In the genomic region with DNA sequence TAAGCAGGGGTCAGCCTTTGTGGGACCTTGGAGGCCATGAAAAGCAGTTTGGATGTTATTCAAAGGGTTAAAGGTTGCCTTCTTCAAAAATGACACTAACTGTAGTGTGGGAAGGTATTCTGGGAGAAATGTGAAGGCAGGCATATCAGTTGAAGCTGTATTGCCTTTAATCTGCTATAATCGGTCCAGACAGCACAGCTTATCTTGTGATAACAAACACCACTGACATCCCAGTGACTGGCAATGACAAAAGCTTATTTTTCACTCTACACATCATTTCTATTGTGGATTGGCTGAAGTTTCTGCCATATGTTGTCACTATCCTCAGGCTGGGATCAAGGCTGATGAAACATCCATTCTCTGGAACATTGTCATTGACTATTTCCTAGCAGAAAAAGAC, we compare ENCODE assay signal across 36 cellular contexts.
"Had no signal": no experiment of that assay in that cellular context is flagged by ENCODE, and none has a peak within 500 bp of the region (broad histone marks: within the 10 kb centered on the region; RNA-seq: fewer than 3 reads in every experiment).

No MANE protein-coding gene starts in this region.

- H3K36me3 Mint-ChIP-seq: activated CD4-positive, alpha-beta memory T cell treated with anti-CD3 and anti-CD28 coated beads for 36 hours; activated naive CD4-positive, alpha-beta T cell treated with anti-CD3 and anti-CD28 coated beads, Interleukin-2, amount 50 U/mL, for 72 hours; activated naive CD8-positive, alpha-beta T cell treated with anti-CD3 and anti-CD28 coated beads for 36 hours had no signal

- H3K4me3 ChIP-seq: adrenal gland, body of pancreas, breast epithelium had no signal

- H3K4me1 ChIP-seq: adrenal gland, body of pancreas, breast epithelium had no signal

- H3K4me1 Mint-ChIP-seq: activated B cell treated with CpG ODN at 0.5 μM for 24 hours; activated CD4-positive, alpha-beta T cell treated with anti-CD3 and anti-CD28 coated beads, Interleukin-2, amount 10 ng/mL, durations not matched to agents 24 days and 14 days; activated naive CD8-positive, alpha-beta T cell treated with anti-CD3 and anti-CD28 coated beads for 36 hours; activated T-helper 17 cell treated with anti-CD3 and anti-CD28 coated beads, Interleukin-2, amount 50 U/mL, for 72 hours had no signal

- H3K27ac Mint-ChIP-seq: activated B cell treated with CpG ODN at 0.5 μM for 24 hours; activated CD4-positive, alpha-beta memory T cell treated with anti-CD3 and anti-CD28 coated beads for 36 hours; activated CD4-positive, alpha-beta T cell treated with anti-CD3 and anti-CD28 coated beads, Interleukin-2, amount 10 ng/mL, durations not matched to agents 24 days and 14 days; activated CD8-positive, alpha-beta T cell treated with anti-CD3 and anti-CD28 coated beads for 36 hours; activated naive CD4-positive, alpha-beta T cell treated with anti-CD3 and anti-CD28 coated beads for 36 hours; activated naive CD4-positive, alpha-beta T cell treated with anti-CD3 and anti-CD28 coated beads, Interleukin-2, amount 50 U/mL, for 72 hours; activated naive CD8-positive, alpha-beta T cell treated with anti-CD3 and anti-CD28 coated beads for 36 hours; activated T-cell treated with anti-CD3 and anti-CD28 coated beads, Interleukin-2, amount 50 U/mL, for 72 hours; activated T-helper 1 cell treated with anti-CD3 and anti-CD28 coated beads, Interleukin-12 subunit alpha, Interleukin-12 subunit beta, Interleukin-2, Interleukin-4 antibody, amounts not matched to agents 30 ng/mL and 10 ng/mL and 1 ng/mL, durations not matched to agents 14 hours and 24 hours and 36 hours; activated T-helper 17 cell treated with anti-CD3 and anti-CD28 coated beads, Interleukin-2, amount 50 U/mL, for 72 hours; T-helper 1 cell treated with Interleukin-12 subunit alpha and Interleukin-12 subunit beta and Interleukin-4 antibody, amounts not matched to agents 30 μg/mL and 1 μg/mL, for 36 hours; T-helper 2 cell treated with Interferon-gamma antibody and Interleukin-4, amounts not matched to agents 5 μg/mL and 100 μg/mL, for 36 hours had no signal

- H3K27ac ChIP-seq: adrenal gland, body of pancreas, brain microvascular endothelial cell, breast epithelium, VCaP had no signal

- H3K27me3 ChIP-seq: adrenal gland, body of pancreas, brain microvascular endothelial cell, breast epithelium had no signal

- ATAC-seq: activated CD8-positive, alpha-beta T cell treated with anti-CD3 and anti-CD28 coated beads for 36 hours; activated naive CD4-positive, alpha-beta T cell treated with anti-CD3 and anti-CD28 coated beads, Interleukin-2, amount 50 U/mL, for 72 hours; activated T-cell treated with anti-CD3 and anti-CD28 coated beads, Interleukin-2, amount 50 U/mL, for 4 hours; activated T-cell treated with anti-CD3 and anti-CD28 coated beads, Interleukin-2, amount 50 U/mL, for 72 hours; activated T-helper 17 cell treated with anti-CD3 and anti-CD28 coated beads, Interleukin-2, amount 50 U/mL, for 72 hours; body of pancreas had no signal

- H3K4me3 Mint-ChIP-seq: activated B cell treated with CpG ODN at 0.5 μM for 24 hours; activated CD4-positive, alpha-beta memory T cell treated with anti-CD3 and anti-CD28 coated beads for 36 hours; activated CD4-positive, alpha-beta T cell treated with anti-CD3 and anti-CD28 coated beads, Interleukin-2, amount 10 ng/mL, durations not matched to agents 24 days and 14 days; activated CD8-positive, alpha-beta T cell treated with anti-CD3 and anti-CD28 coated beads for 36 hours; activated naive CD4-positive, alpha-beta T cell treated with anti-CD3 and anti-CD28 coated beads for 36 hours; activated naive CD8-positive, alpha-beta T cell treated with anti-CD3 and anti-CD28 coated beads for 36 hours; activated T-cell treated with anti-CD3 and anti-CD28 coated beads, Interleukin-2, amount 50 U/mL, for 4 hours; activated T-cell treated with anti-CD3 and anti-CD28 coated beads, Interleukin-2, amount 50 U/mL, for 72 hours; activated T-helper 1 cell treated with anti-CD3 and anti-CD28 coated beads, Interleukin-12 subunit alpha, Interleukin-12 subunit beta, Interleukin-2, Interleukin-4 antibody, amounts not matched to agents 30 ng/mL and 10 ng/mL and 1 ng/mL, durations not matched to agents 14 hours and 24 hours and 36 hours; activated T-helper 17 cell treated with anti-CD3 and anti-CD28 coated beads, Interleukin-2, amount 50 U/mL, for 72 hours; T-helper 1 cell treated with Interleukin-12 subunit alpha and Interleukin-12 subunit beta and Interleukin-4 antibody, amounts not matched to agents 30 μg/mL and 1 μg/mL, for 36 hours; T-helper 2 cell treated with Interferon-gamma antibody and Interleukin-4, amounts not matched to agents 5 μg/mL and 100 μg/mL, for 36 hours had no signal

- H3K27me3 Mint-ChIP-seq: activated B cell treated with CpG ODN at 0.5 μM for 24 hours; activated CD4-positive, alpha-beta memory T cell treated with anti-CD3 and anti-CD28 coated beads for 36 hours; activated CD4-positive, alpha-beta T cell treated with anti-CD3 and anti-CD28 coated beads, Interleukin-2, amount 10 ng/mL, durations not matched to agents 24 days and 14 days; activated CD8-positive, alpha-beta T cell treated with anti-CD3 and anti-CD28 coated beads for 36 hours; activated naive CD8-positive, alpha-beta T cell treated with anti-CD3 and anti-CD28 coated beads for 36 hours; activated T-helper 17 cell treated with anti-CD3 and anti-CD28 coated beads, Interleukin-2, amount 50 U/mL, for 72 hours had no signal

- H3K9me3 ChIP-seq: adrenal gland, body of pancreas, breast epithelium had no signal

- DNase-seq: activated B cell treated with CpG ODN at 0.5 μM for 24 hours; activated CD4-positive, alpha-beta memory T cell treated with anti-CD3 and anti-CD28 coated beads for 36 hours; activated CD4-positive, alpha-beta T cell treated with anti-CD3 and anti-CD28 coated beads for 4 hours; activated CD4-positive, alpha-beta T cell treated with anti-CD3 and anti-CD28 coated beads, Interleukin-2, amount 10 ng/mL, durations not matched to agents 24 days and 14 days; activated CD4-positive, alpha-beta T cell treated with anti-CD3 and anti-CD28 coated beads, Interleukin-2, amount 50 U/mL, for 1 hour; activated CD4-positive, alpha-beta T cell treated with anti-CD3 and anti-CD28 coated beads, Interleukin-2, amount 50 U/mL, for 4 hours; activated CD4-positive, CD25-positive, alpha-beta regulatory T cell treated with anti-CD3 and anti-CD28 coated beads, Interleukin-2, amount 50 U/mL, for 72 hours; activated CD8-positive, alpha-beta memory T cell treated with anti-CD3 and anti-CD28 coated beads, Interleukin-2, amount 50 U/mL, for 4 hours; activated CD8-positive, alpha-beta T cell treated with anti-CD3 and anti-CD28 coated beads for 36 hours; activated effector memory CD4-positive, alpha-beta T cell treated with anti-CD3 and anti-CD28 coated beads, Interleukin-2, amount 50 U/mL, for 16 hours; activated gamma-delta T cell treated with Interleukin-2 at 50 U/mL for 16 hours; activated naive CD4-positive, alpha-beta T cell; activated naive CD4-positive, alpha-beta T cell treated with anti-CD3 and anti-CD28 coated beads for 36 hours; activated naive CD4-positive, alpha-beta T cell treated with anti-CD3 and anti-CD28 coated beads, Interleukin-2, amount 50 U/mL, for 16 hours; activated naive CD8-positive, alpha-beta T cell treated with anti-CD3 and anti-CD28 coated beads for 36 hours; activated T-cell treated with anti-CD3 and anti-CD28 coated beads for 4 hours; activated T-cell treated with anti-CD3 and anti-CD28 coated beads, Interleukin-2, amount 50 U/mL, for 1 hour; activated T-cell treated with anti-CD3 and anti-CD28 coated beads, Interleukin-2, amount 50 U/mL, for 4 hours; activated T-cell treated with anti-CD3 and anti-CD28 coated beads, Interleukin-2, amount 50 U/mL, for 72 hours; adrenal gland; amniotic stem cell; aorta; body of pancreas; brain microvascular endothelial cell; central memory CD4-positive, alpha-beta T cell; T-helper 2 cell; T-helper 9 cell had no signal

- H3K36me3 ChIP-seq: adrenal gland, brain microvascular endothelial cell, breast epithelium had no signal

- FAIRE-seq: astrocyte, TTC549 had no signal
